8 cellular contexts compared by ENCODE assay signal in the genomic region with DNA sequence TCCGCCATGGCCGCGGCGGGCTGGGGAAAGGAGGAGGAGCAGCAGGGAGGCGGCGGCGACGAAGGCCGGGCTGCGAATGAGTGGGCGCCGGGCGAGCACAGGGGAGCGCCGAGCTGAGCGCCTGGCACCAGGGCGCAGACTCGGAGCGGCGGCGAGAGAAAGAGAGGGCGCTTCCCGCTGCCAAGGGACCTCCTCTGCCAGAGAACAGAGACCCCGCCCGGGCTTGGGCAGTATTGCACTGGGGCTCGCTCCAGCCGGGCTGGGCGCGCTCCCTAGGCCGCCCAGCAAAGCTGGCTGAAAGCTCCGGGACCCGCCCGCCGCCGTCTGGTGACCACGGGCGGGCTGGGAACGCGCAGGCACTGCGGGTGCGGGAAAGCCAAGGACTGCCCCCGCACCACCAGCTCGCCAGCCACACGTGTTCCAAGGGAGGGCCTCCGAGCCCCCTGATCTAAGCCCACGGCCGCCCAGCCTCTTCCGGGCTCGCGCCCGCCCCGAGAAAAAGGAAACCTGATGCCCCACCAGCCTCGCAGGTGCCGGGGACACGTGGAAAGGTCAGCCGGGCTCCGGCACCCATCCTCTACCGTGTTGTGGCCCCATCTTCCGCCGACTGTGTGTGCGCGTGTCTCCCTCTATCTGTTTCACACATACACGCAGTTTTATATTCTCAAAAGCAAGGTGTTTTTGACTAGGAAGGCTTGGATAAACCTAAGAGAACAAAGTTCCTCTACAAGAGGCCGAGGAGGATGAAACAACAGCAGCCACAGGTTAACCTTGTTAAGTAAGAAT. TPM values are rescaled to one million over a fixed set of nuclear protein-coding genes. Genes with fewer than 3 reads are reported as not detected.
DNase-seq lines count a peak whose midpoint lies in the region; ATAC-seq and TF ChIP-seq lines count a peak whose summit lies in the region.

A gene (minus strand): TSS at position 140 of the 786 bp plus-strand sequence. CDS start 132 bp downstream, at position 8.

- TF ChIP-seq POLR2A in gastroesophageal sphincter (IDR thresholded peaks at IDR 0.05), result peak; percentile 87 to 94

- H3K27ac ChIP-seq in gastroesophageal sphincter (peak within 1 kb of the TSS; percentile 81 to 98 (median 90)), temporal lobe (ENCODE audit: low read depth, low read length) (peak within 1 kb of the TSS; percentile 66)

- H3K4me1 ChIP-seq in gastroesophageal sphincter, result peaks cover 0 to 59% (median 15%) of the 10 kb centered on the region in 3 donors

- H3K4me3 Mint-ChIP-seq in activated naive CD4-positive, alpha-beta T cell treated with anti-CD3 and anti-CD28 coated beads for 36 hours, result peak within 1 kb of the TSS; percentile 95

- DNase-seq in GM06990 (ENCODE audit: extremely low read depth, insufficient read length), result peak; percentile 94
- DNase-seq in HFF-Myc (ENCODE audit: extremely low read depth, low read depth), result peak; percentile 66
- peak; percentile 82 for DNase-seq in MV-4-11 (lab: John Stamatoyannopoulos, UW)
- peak; percentile 90 for DNase-seq in SK-MEL-5 (ENCODE audit: low read depth, low spot score)
- peak; percentile 93 for DNase-seq in activated naive CD4-positive, alpha-beta T cell treated with anti-CD3 and anti-CD28 coated beads for 36 hours
- peak; percentile 86 for DNase-seq in occipital lobe (lab: John Stamatoyannopoulos, UW)

- CTCF ChIA-PET in activated naive CD4-positive, alpha-beta T cell treated with anti-CD3 and anti-CD28 coated beads for 36 hours (lab: Charles Lee), result interaction anchor here (0.6 to 3.7 kb wide), 26 partner anchors 11 to 807 kb away, joined by 3 to 36 read pairs (median 4); a partner anchor contains a TSS

- H3K9me3 Mint-ChIP-seq in activated naive CD4-positive, alpha-beta T cell treated with anti-CD3 and anti-CD28 coated beads for 36 hours, result no peaks in the 10 kb centered on the region

- peaks cover 53% of the 10 kb centered on the region for H3K4me1 Mint-ChIP-seq in activated naive CD4-positive, alpha-beta T cell treated with anti-CD3 and anti-CD28 coated beads for 36 hours (ENCODE audit: low read depth)

- H3K36me3 ChIP-seq in GM06990 (ENCODE audit: control insufficient read depth, insufficient read depth, low read length) (no peaks in the 10 kb centered on the region; the same call in 1 of the 2 replicates), gastroesophageal sphincter (no peaks in the 10 kb centered on the region)

- ATAC-seq in gastroesophageal sphincter, result peak; percentile 93

- H3K27me3 ChIP-seq in GM06990 (replicated peaks; ENCODE audit: control insufficient read depth, insufficient read depth, low read length) (no peaks in the 10 kb centered on the region), gastroesophageal sphincter (no peaks in the 10 kb centered on the region)

- no peaks in the 10 kb centered on the region for H3K27me3 Mint-ChIP-seq in activated naive CD4-positive, alpha-beta T cell treated with anti-CD3 and anti-CD28 coated beads for 36 hours (ENCODE audit: low read depth)

- H3K36me3 Mint-ChIP-seq in activated naive CD4-positive, alpha-beta T cell treated with anti-CD3 and anti-CD28 coated beads for 36 hours (ENCODE audit: low read depth), result peaks cover 32% of the 10 kb centered on the region

- H3K27ac Mint-ChIP-seq in activated naive CD4-positive, alpha-beta T cell treated with anti-CD3 and anti-CD28 coated beads for 36 hours, result peak within 1 kb of the TSS; percentile 98

- TF ChIP-seq CTCF in GM06990 (IDR thresholded peaks at IDR 0.05; ENCODE audit: insufficient read depth, low read length, poor library complexity, severe bottlenecking) (peak; percentile 84), HFF-Myc (IDR thresholded peaks at IDR 0.05; ENCODE audit: low read depth, low read length, missing control alignments) (peak; percentile 55), gastroesophageal sphincter (IDR thresholded peaks at IDR 0.05) (peak; percentile 82 to 91 (median 86))

- in situ Hi-C loops in SK-MEL-5 (cut with HindIII; ENCODE audit: low pct_unique_long_range_greater_than_20kb, low sequenced_read_pairs), result no loop called here

- intact Hi-C loops in activated naive CD4-positive, alpha-beta T cell treated with anti-CD3 and anti-CD28 coated beads for 36 hours (cut with micrococcal nuclease), result loop anchor here (1.0 to 5.0 kb wide), 11 partner anchors 41 to 1996 kb away; a partner anchor contains a TSS

- TF ChIP-seq EP300 in gastroesophageal sphincter (IDR thresholded peaks at IDR 0.05), result no peak

- H3K9me3 ChIP-seq in gastroesophageal sphincter, result no peaks in the 10 kb centered on the region

- 0 to 1% methylated on average over 1 to 7 of the region's 64 CpGs for WGBS in gastroesophageal sphincter (ENCODE audit: low coverage in 1 of 2), 2 donors

- H3K4me3 ChIP-seq in GM06990 (replicated peaks; ENCODE audit: low read depth, low read length) (peak within 1 kb of the TSS; percentile 95), HFF-Myc (replicated peaks; ENCODE audit: low read depth, low read length) (peak within 1 kb of the TSS; percentile 97), gastroesophageal sphincter (peak within 1 kb of the TSS; percentile 78 to 90)

RNA-seq across cellular contexts. Expression of the gene that starts here (rescaled TPM):
- total RNA-seq in SK-MEL-5 (2014; rRNA removed; shearing (Covaris generic)), result 15.2 and 16.7 TPM in 2 replicates
- polyA plus RNA-seq in SK-MEL-5 (2015; cell fraction: cytosol; rRNA removed), result 16.0 and 24.7 TPM in 2 replicates
- 11.8 and 13.9 TPM in 2 replicates for polyA plus RNA-seq in SK-MEL-5 (2015; cell fraction: nucleus; rRNA removed)
- 10 to 100 TPM; 43.1 to 44.9 TPM for total RNA-seq in activated naive CD4-positive, alpha-beta T cell treated with anti-CD3 and anti-CD28 coated beads for 36 hours
- total RNA-seq in gastroesophageal sphincter (10 to 100 TPM; 30.8 to 66.0 (median 53.4) TPM), occipital lobe (32.3 TPM), temporal lobe (32.7 TPM)

Comparison
In these comparisons a context has a peak if more than half of its experiments do, and no peak if none do; other contexts are left out.
1. Peak in every context shown above with its lines: DNase-seq, ATAC-seq, H3K4me3 ChIP-seq and H3K27ac ChIP-seq.